ENCODE assay signal across 8 cellular contexts in the genomic region with DNA sequence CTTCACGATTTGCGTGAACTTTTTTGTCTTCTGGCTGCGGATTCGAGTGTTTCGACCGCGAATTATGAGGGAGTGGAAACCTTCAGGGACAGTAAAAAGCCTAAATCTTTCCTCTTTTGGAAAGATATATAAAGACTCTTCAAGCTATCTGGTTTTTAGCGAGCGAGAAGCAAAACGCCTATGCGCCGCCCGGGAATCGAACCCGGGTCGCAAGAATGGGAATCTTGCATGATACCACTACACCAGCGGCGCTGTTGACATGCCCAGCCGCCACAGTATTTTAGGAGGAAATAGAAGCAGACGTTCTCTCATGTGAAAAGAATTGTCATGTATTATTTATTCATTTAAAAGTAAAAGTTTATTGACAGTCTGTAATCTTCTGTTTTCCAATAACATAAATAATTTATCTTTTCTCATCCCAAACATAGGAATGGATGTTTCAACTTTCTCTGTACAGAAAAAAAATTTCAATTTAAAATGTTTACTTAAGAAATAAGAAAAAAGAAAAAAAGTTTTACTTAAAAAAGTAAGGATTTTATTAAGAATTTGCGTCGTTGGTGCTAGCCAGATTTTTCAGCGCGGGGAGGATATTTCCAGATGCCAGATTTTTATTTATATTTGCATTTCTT. TPM values are rescaled to one million over a fixed set of nuclear protein-coding genes. Genes with fewer than 3 reads are reported as not detected.
DNase-seq lines count a peak whose midpoint lies in the region; ATAC-seq and TF ChIP-seq lines count a peak whose summit lies in the region.

No MANE protein-coding gene starts in this region.

- peak overlapping the region; percentile 70 for H2AFZ ChIP-seq in neuronal stem cell (ENCODE audit: low read length)

- no CpG with 5 or more reads among the region's 24 CpGs for WGBS in neuronal stem cell (ENCODE audit: extremely low coverage in 2 of 2, insufficient read length in 2 of 2, insufficient replicate concordance in 1 of 2), 2 donors

- H3K18ac ChIP-seq in neuronal stem cell (ENCODE audit: low read length) = no peak overlapping the region

- peak; percentile 87 for DNase-seq in HS-27A (ENCODE audit: low read depth)
- peak; percentile 98 for DNase-seq in OCI-M1 (lab: John Stamatoyannopoulos, UW)
- peak; percentile 97 to 100 for DNase-seq in activated T-cell treated with anti-CD3 and anti-CD28 coated beads, Interleukin-2, amount 50 U/mL, for 48 hours
- DNase-seq in fibroblast of mammary gland (ENCODE audit: low read depth) = no peak
- peak; percentile 89 for DNase-seq in neuronal stem cell (ENCODE audit: low spot score)
- DNase-seq in stromal cell of bone marrow (ENCODE audit: low read depth) = peak; percentile 55

- H4K91ac ChIP-seq in neuronal stem cell (ENCODE audit: low read depth, low read length, poor library complexity) = no peak overlapping the region

- no peak overlapping the region for H3K14ac ChIP-seq in neuronal stem cell (ENCODE audit: low read length)

- H3K9ac ChIP-seq in BLaER1 (peak overlapping the region; percentile 99), neuronal stem cell (ENCODE audit: low read depth, low read length, poor library complexity) (no peak overlapping the region)

- no peaks in the 10 kb centered on the region for H3K9me3 ChIP-seq in BLaER1
- H3K9me3 ChIP-seq in neuronal stem cell (replicated peaks in 1 of 2; ENCODE audit: control insufficient read depth in 2 of 2, insufficient read depth in 1 of 2, low read depth in 1 of 2, low read length in 2 of 2) = no peaks in the 10 kb centered on the region

- H4K8ac ChIP-seq in neuronal stem cell (ENCODE audit: low read depth, low read length) = no peak overlapping the region

- H3K4me2 ChIP-seq in BLaER1 (peak overlapping the region; percentile 33; the same call in 1 of the 2 replicates), neuronal stem cell (ENCODE audit: insufficient read depth, low read length, poor library complexity, severe bottlenecking) (peak overlapping the region; percentile 32)

- H3K79me1 ChIP-seq in neuronal stem cell (ENCODE audit: low read depth, low read length) = peaks cover 3% of the 10 kb centered on the region

- H3K27me3 ChIP-seq in BLaER1 (no peaks in the 10 kb centered on the region), neuronal stem cell (ENCODE audit: control insufficient read depth in 3 of 3, insufficient read depth in 3 of 3, low read depth in 1 of 3, low read length in 3 of 3) (no peaks in the 10 kb centered on the region)

- peaks cover 34% of the 10 kb centered on the region for H4K20me1 ChIP-seq in BLaER1

- H3K23ac ChIP-seq in neuronal stem cell (ENCODE audit: low read depth, low read length, poor library complexity) = no peak overlapping the region

- H3K27ac ChIP-seq in BLaER1 (peak overlapping the region; percentile 99), neuronal stem cell (replicated peaks; ENCODE audit: low read length) (peak overlapping the region; percentile 100)

- no peak overlapping the region for H2BK5ac ChIP-seq in neuronal stem cell (ENCODE audit: low read length)

- ATAC-seq in GM21360 (IDR thresholded peaks at IDR 0.05; ENCODE audit: unreplicated experiment) = peak; percentile 41

- no peak for TF ChIP-seq CTCF in fibroblast of mammary gland (conservative IDR thresholded peaks at IDR 0.05; ENCODE audit: control insufficient read depth, insufficient read depth, low read depth, low read length)

- no peak overlapping the region for H2BK12ac ChIP-seq in neuronal stem cell (ENCODE audit: low read length)

- H2AK5ac ChIP-seq in neuronal stem cell (ENCODE audit: low read depth, low read length) = no peak overlapping the region

- H2BK120ac ChIP-seq in neuronal stem cell (ENCODE audit: low read depth, low read length) = no peak overlapping the region

- peak overlapping the region; percentile 75 for H3K4me3 ChIP-seq in BLaER1
- peak overlapping the region; percentile 68 for H3K4me3 ChIP-seq in fibroblast of mammary gland (ENCODE audit: control insufficient read depth, low read depth, low read length)
- peak overlapping the region; percentile 74 to 75 for H3K4me3 ChIP-seq in neuronal stem cell (ENCODE audit: low read length in 2 of 2)

- H3K4me1 ChIP-seq in BLaER1 = peaks cover 34% of the 10 kb centered on the region
- H3K4me1 ChIP-seq in neuronal stem cell (ENCODE audit: control insufficient read depth in 2 of 2, insufficient read depth in 1 of 2, low read depth in 1 of 2, low read length in 2 of 2) = peaks cover under 1 to 2% of the 10 kb centered on the region in 2 donors

- peaks cover 21% of the 10 kb centered on the region; the same call in 1 of the 2 replicates for H3K36me3 ChIP-seq in BLaER1
- peaks cover 0 to 24% of the 10 kb centered on the region in 2 donors for H3K36me3 ChIP-seq in neuronal stem cell (replicated peaks in 1 of 2; ENCODE audit: control insufficient read depth in 2 of 2, insufficient read depth in 2 of 2, low read length in 2 of 2)

- H3K4ac ChIP-seq in neuronal stem cell (ENCODE audit: low read length) = no peak overlapping the region

- H2BK15ac ChIP-seq in neuronal stem cell (ENCODE audit: low read length) = no peak overlapping the region

RNA-seq across cellular contexts. Expression of gene TIA1, which starts 0.5 kb away (rescaled TPM):
- polyA plus RNA-seq in neuronal stem cell (2013, experiment 1 of 2) = 134 TPM
- 134 TPM for polyA plus RNA-seq in neuronal stem cell (2013, experiment 2 of 2)

RNA-seq across cellular contexts. Expression of gene PCYOX1, which starts 9.0 kb away (rescaled TPM):
- polyA plus RNA-seq in neuronal stem cell (2013, experiment 1 of 2) = 33.7 TPM
- 33.8 TPM for polyA plus RNA-seq in neuronal stem cell (2013, experiment 2 of 2)

RNA-seq across cellular contexts. Expression of gene SNRPG, which starts 44.6 kb away (rescaled TPM):
- polyA plus RNA-seq in neuronal stem cell (2013, experiment 1 of 2) = 401 TPM
- polyA plus RNA-seq in neuronal stem cell (2013, experiment 2 of 2) = 403 TPM

RNA-seq across cellular contexts. Expression of gene FAM136A, which starts 52.9 kb away (rescaled TPM):
- polyA plus RNA-seq in neuronal stem cell (2013, experiment 1 of 2) = 52.0 TPM
- polyA plus RNA-seq in neuronal stem cell (2013, experiment 2 of 2) = 52.5 TPM

RNA-seq across cellular contexts. Expression of gene C2orf42, which starts 58.1 kb away (rescaled TPM):
- 5.4 TPM for polyA plus RNA-seq in neuronal stem cell (2013, experiment 1 of 2)
- polyA plus RNA-seq in neuronal stem cell (2013, experiment 2 of 2) = 5.6 TPM
